In the genomic region with DNA sequence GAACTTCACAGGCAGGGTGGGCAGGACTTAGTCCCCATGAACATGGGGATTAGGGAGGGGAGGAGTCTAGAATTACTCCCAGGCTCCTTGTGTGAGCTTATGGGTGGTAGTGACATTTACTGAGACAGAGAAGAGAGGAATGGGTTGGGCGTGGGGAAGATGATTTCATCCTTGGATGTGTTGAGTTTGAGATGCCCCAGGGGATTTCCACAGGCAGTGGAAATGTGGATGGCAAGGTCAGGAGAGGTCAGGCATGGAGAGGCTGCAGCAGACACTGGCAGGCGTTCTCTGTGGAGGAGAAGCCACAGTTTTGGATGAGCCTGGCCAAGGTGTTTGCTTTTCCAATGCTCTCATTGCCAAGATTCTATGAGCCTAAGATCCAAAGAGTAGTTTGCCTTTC, we compare ENCODE assay signal across 25 cellular contexts.
"Had no signal": no experiment of that assay in that cellular context is flagged by ENCODE, and none has a peak within 500 bp of the region (broad histone marks: within the 10 kb centered on the region; RNA-seq: fewer than 3 reads in every experiment).

No MANE protein-coding gene starts in this region.

- H3K27me3 ChIP-seq: brain microvascular endothelial cell, heart left ventricle, pancreas, tibial artery had no signal

- H3K9me3 ChIP-seq: pancreas, tibial artery had no signal

- FAIRE-seq: colon, frontal cortex, pancreas, urothelium cell line had no signal

- H3K27ac ChIP-seq: brain microvascular endothelial cell, epithelial cell of prostate, heart left ventricle, pancreas, tibial artery had no signal

- H3K4me1 ChIP-seq: pancreas, tibial artery had no signal

- DNase-seq: activated CD4-positive, alpha-beta T cell treated with anti-CD3 and anti-CD28 coated beads, Interleukin-2, amount 10 ng/mL, durations not matched to agents 24 days and 14 days; activated CD8-positive, alpha-beta memory T cell treated with anti-CD3 and anti-CD28 coated beads, Interleukin-2, amount 50 U/mL, for 4 hours; activated effector memory CD4-positive, alpha-beta T cell treated with Interleukin-2 at 50 U/mL for 16 hours; activated naive CD4-positive, alpha-beta T cell treated with anti-CD3 and anti-CD28 coated beads, Interleukin-2, amount 10 ng/mL, durations not matched to agents 7 days and 5 days; activated naive CD8-positive, alpha-beta T cell treated with anti-CD3 and anti-CD28 coated beads, Interleukin-2, amount 50 U/mL, for 24 hours; activated T-cell treated with anti-CD3 and anti-CD28 coated beads, Interleukin-2, amount 50 U/mL, for 4 hours; anterior cingulate cortex; brain microvascular endothelial cell; central memory CD4-positive, alpha-beta T cell; endodermal cell; heart left ventricle; mesenchymal stem cell; naive thymus-derived CD8-positive, alpha-beta T cell; pancreas; retina; stimulated activated CD4-positive, alpha-beta T cell treated with anti-CD3 and anti-CD28 coated beads, Interleukin-12 subunit alpha, Interleukin-12 subunit beta, amount 100 ng/mL, for 4 hours; stimulated activated CD4-positive, alpha-beta T cell treated with anti-CD3 and anti-CD28 coated beads, Interleukin-2, amount 100 ng/mL, for 24 hours; stimulated activated naive CD8-positive, alpha-beta T cell treated with anti-CD3 and anti-CD28 coated beads, Interleukin-15, Interleukin-2, amounts not matched to agents 100 U/mL and 50 U/mL, for 24 hours; substantia nigra; SW 1271; tibial artery had no signal

- H3K36me3 ChIP-seq: brain microvascular endothelial cell, heart left ventricle, pancreas, tibial artery had no signal

- H3K4me3 ChIP-seq: heart left ventricle, pancreas, tibial artery had no signal
